In the genomic region with DNA sequence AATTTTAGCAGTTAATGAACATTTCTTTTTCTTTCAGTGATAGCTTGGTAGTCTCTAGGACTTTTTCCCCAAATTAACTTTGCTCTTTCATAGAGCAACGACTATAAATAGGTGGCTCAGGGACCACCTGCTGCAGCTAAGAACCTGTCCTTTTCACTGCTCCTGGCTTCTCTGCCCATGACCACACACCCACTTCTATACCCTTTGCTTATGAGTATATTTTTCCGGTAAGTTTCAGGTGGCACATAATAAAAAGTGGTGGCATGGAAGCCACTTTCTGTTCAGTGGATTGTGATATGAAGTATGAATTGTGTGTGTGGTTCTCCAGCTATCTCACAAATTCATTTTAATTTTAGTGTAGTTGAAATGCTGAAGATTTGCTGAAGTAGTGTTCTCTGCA, we compare ENCODE assay signal across 8 cellular contexts. TPM values are rescaled to one million over a fixed set of nuclear protein-coding genes. Genes with fewer than 3 reads are reported as not detected.
A peak's percentile ranks its signal among the peaks of the same experiment; 100 is the strongest.
DNase-seq lines count a peak whose midpoint lies in the region; TF ChIP-seq lines count a peak whose summit lies in the region.

No MANE protein-coding gene starts in this region.

- peaks cover 25% of the 10 kb centered on the region for H3K79me2 ChIP-seq in smooth muscle cell (ENCODE audit: low read depth)

- peak overlapping the region in 3 of 4 donors; percentile 68 to 80 (median 69) for H3K4me3 ChIP-seq in Peyer's patch
- peak overlapping the region in 3 of 4 donors; percentile 65 to 87 (median 83) for H3K4me3 ChIP-seq in esophagus squamous epithelium
- H3K4me3 ChIP-seq in smooth muscle cell = peak overlapping the region; percentile 76

- H3K9me3 ChIP-seq in Peyer's patch (no peaks in the 10 kb centered on the region), esophagus squamous epithelium (no peaks in the 10 kb centered on the region), smooth muscle cell (replicated peaks; ENCODE audit: low read depth) (no peaks in the 10 kb centered on the region)

- H3K36me3 ChIP-seq in Peyer's patch = peaks cover 0 to 36% (median 0%) of the 10 kb centered on the region in 3 donors
- peaks cover 0 to 36% (median under 1%) of the 10 kb centered on the region in 3 donors for H3K36me3 ChIP-seq in esophagus squamous epithelium
- peaks cover 18% of the 10 kb centered on the region for H3K36me3 ChIP-seq in smooth muscle cell (ENCODE audit: low read depth)

- no peak overlapping the region for H2AFZ ChIP-seq in smooth muscle cell (ENCODE audit: low read depth)

- no peaks in the 10 kb centered on the region for H4K20me1 ChIP-seq in smooth muscle cell (ENCODE audit: low read depth)

- peak; percentile 25 for DNase-seq in NCI-H2029 treated with DMSO at 0.1 percent for 48 hours (lab: John Stamatoyannopoulos, UW)
- no peak for DNase-seq in NCI-H2029 (lab: John Stamatoyannopoulos, UW)
- DNase-seq in Peyer's patch = no peak
- no peak for DNase-seq in esophagus squamous epithelium (lab: John Stamatoyannopoulos, UW)
- DNase-seq in smooth muscle cell (lab: John Stamatoyannopoulos, UW; ENCODE audit: unreplicated experiment) = no peak
- no peak for DNase-seq in GM19240 (ENCODE audit: insufficient read length, low spot score)
- DNase-seq in cerebellar cortex (ENCODE audit: low spot score) = no peak
- DNase-seq in AG08396 (ENCODE audit: low spot score) = no peak

- WGBS in esophagus squamous epithelium, 2 donors = 56 to 70% methylated on average over 2 of the region's 2 CpGs
- WGBS in smooth muscle cell (ENCODE audit: low lambda C conversion rate) = 85% methylated on average over 2 of the region's 2 CpGs

- TF ChIP-seq CTCF in Peyer's patch (IDR thresholded peaks at IDR 0.05) (no peak), esophagus squamous epithelium (IDR thresholded peaks at IDR 0.05) (no peak), smooth muscle cell (IDR thresholded peaks at IDR 0.05; ENCODE audit: borderline replicate concordance, insufficient read depth, poor library complexity, severe bottlenecking) (no peak)

- H3K27me3 ChIP-seq in Peyer's patch (no peaks in the 10 kb centered on the region), esophagus squamous epithelium (no peaks in the 10 kb centered on the region), smooth muscle cell (ENCODE audit: low read depth) (no peaks in the 10 kb centered on the region)

- intact Hi-C loops in esophagus squamous epithelium (cut with DNase I) = no loop called here

- H3K4me2 ChIP-seq in smooth muscle cell = peak overlapping the region; percentile 81

- no peak for TF ChIP-seq POLR2A in Peyer's patch (IDR thresholded peaks at IDR 0.05)
- TF ChIP-seq POLR2A in esophagus squamous epithelium (IDR thresholded peaks at IDR 0.05) = no peak

- no peaks in the 10 kb centered on the region for H3F3A ChIP-seq in smooth muscle cell (ENCODE audit: low read depth)

- peaks cover 0 to 15% (median 0%) of the 10 kb centered on the region in 4 donors for H3K4me1 ChIP-seq in Peyer's patch
- H3K4me1 ChIP-seq in esophagus squamous epithelium = peaks cover 5 to 28% (median 11%) of the 10 kb centered on the region in 3 donors
- H3K4me1 ChIP-seq in smooth muscle cell (ENCODE audit: low read depth) = peaks cover 17% of the 10 kb centered on the region

- peak overlapping the region in 2 of 4 donors; percentile 97 to 99 for H3K27ac ChIP-seq in Peyer's patch
- H3K27ac ChIP-seq in esophagus squamous epithelium = peak overlapping the region in 2 of 4 donors; percentile 97 to 99
- H3K27ac ChIP-seq in smooth muscle cell (ENCODE audit: low read depth) = no peak overlapping the region

- no peak overlapping the region for H3K9ac ChIP-seq in smooth muscle cell (ENCODE audit: low read depth)

RNA-seq across cellular contexts. Expression of a gene that starts 1.2 kb away (rescaled TPM):
- 10 to 100 TPM; 17.9 to 24.8 (median 22.7) TPM for total RNA-seq in Peyer's patch
- total RNA-seq in esophagus squamous epithelium = 10 to 100 TPM; 12.5 to 15.8 (median 14.4) TPM
- total RNA-seq in smooth muscle cell = 11.8 and 23.1 TPM in 2 replicates
- 8.4 and 12.4 TPM in 2 replicates for polyA plus RNA-seq in smooth muscle cell

RNA-seq across cellular contexts. Expression of a gene that starts 36.7 kb away (rescaled TPM):
- total RNA-seq in Peyer's patch (10 to 100 TPM in 2 of 4 donors, 1 to 10 TPM in 2; 4.4 to 50.3 (median 8.5) TPM), esophagus squamous epithelium (1 to 10 TPM in 3 of 4 donors, under 1 TPM in 1; 0.61 to 6.3 (median 2.3) TPM), smooth muscle cell (12.9 and 21.6 TPM in 2 replicates)
- 5.8 and 9.5 TPM in 2 replicates for polyA plus RNA-seq in smooth muscle cell
